21 cellular contexts compared by ENCODE assay signal in the genomic region with DNA sequence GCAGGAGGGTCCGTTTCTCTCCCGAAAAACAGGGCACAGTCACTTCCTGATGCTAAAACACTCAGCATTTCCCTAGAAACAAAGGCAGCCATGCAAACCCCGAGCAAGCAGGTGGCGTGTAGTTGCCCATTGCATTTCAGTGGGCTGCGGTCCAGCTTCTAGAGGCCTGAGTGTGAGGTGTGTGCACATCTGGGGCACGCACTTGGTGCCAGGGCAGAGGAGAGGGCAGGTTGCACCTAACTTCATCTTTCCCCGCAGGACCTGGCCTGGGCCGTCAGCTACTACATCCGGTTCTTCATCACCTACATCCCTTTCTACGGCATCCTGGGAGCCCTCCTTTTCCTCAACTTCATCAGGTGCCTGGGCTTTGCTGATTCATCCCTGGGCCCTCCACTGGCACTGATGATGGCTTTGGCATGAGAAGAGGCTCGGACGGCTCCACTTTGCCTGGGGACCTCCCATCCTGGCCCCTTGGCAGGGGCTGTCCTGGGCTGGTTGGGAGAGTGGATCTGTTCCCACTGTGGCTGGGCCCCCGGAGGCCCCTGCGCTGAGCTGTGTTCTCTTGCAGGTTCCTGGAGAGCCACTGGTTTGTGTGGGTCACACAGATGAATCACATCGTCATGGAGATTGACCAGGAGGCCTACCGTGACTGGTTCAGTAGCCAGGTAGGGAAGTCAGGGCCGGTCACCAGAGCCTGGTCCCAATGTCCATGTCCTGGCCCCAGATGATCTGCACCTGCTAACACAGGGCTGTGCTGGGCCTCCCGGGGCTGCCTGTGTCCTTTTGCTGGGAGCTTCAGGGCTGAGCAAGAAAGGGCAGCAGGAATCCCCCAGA. TPM values are rescaled to one million over a fixed set of nuclear protein-coding genes. Genes with fewer than 3 reads are reported as not detected.
"Had no signal": no experiment of that assay in that cellular context is flagged by ENCODE, and none has a peak within 500 bp of the region (broad histone marks: within the 10 kb centered on the region; RNA-seq: fewer than 3 reads in every experiment).

No MANE protein-coding gene starts in this region.

- H3K4me3 ChIP-seq: gastrocnemius medialis, pancreas, sigmoid colon, upper lobe of right lung had no signal

- H3K36me3 ChIP-seq: gastrocnemius medialis, pancreas had no signal

- H3K4me3 Mint-ChIP-seq: activated CD8-positive, alpha-beta T cell treated with anti-CD3 and anti-CD28 coated beads for 36 hours; activated T-helper 17 cell treated with anti-CD3 and anti-CD28 coated beads, Interleukin-2, amount 50 U/mL, for 72 hours; immature natural killer cell; naive thymus-derived CD4-positive, alpha-beta T cell; stimulated activated memory B cell treated with anti-CD40 and anti-IgM and Interleukin-4, amounts not matched to agents 10 μg/mL and 1 μg/mL and 100 μg/mL, for 72 hours had no signal

- H3K27me3 ChIP-seq: brain microvascular endothelial cell, gastrocnemius medialis, pancreas, sigmoid colon, upper lobe of right lung had no signal

- H3K9me3 Mint-ChIP-seq: activated CD8-positive, alpha-beta T cell treated with anti-CD3 and anti-CD28 coated beads for 36 hours; activated T-helper 17 cell treated with anti-CD3 and anti-CD28 coated beads, Interleukin-2, amount 50 U/mL, for 72 hours; immature natural killer cell; naive thymus-derived CD4-positive, alpha-beta T cell; stimulated activated memory B cell treated with anti-CD40 and anti-IgM and Interleukin-4, amounts not matched to agents 10 μg/mL and 1 μg/mL and 100 μg/mL, for 72 hours had no signal

- H3K4me1 Mint-ChIP-seq: activated T-helper 17 cell treated with anti-CD3 and anti-CD28 coated beads, Interleukin-2, amount 50 U/mL, for 72 hours; immature natural killer cell; naive thymus-derived CD4-positive, alpha-beta T cell; stimulated activated memory B cell treated with anti-CD40 and anti-IgM and Interleukin-4, amounts not matched to agents 10 μg/mL and 1 μg/mL and 100 μg/mL, for 72 hours had no signal

- H3K27me3 Mint-ChIP-seq: activated CD8-positive, alpha-beta T cell treated with anti-CD3 and anti-CD28 coated beads for 36 hours; activated T-helper 17 cell treated with anti-CD3 and anti-CD28 coated beads, Interleukin-2, amount 50 U/mL, for 72 hours; naive thymus-derived CD4-positive, alpha-beta T cell; stimulated activated memory B cell treated with anti-CD40 and anti-IgM and Interleukin-4, amounts not matched to agents 10 μg/mL and 1 μg/mL and 100 μg/mL, for 72 hours had no signal

- H3K27ac Mint-ChIP-seq: activated CD8-positive, alpha-beta T cell treated with anti-CD3 and anti-CD28 coated beads for 36 hours; activated T-helper 17 cell treated with anti-CD3 and anti-CD28 coated beads, Interleukin-2, amount 50 U/mL, for 72 hours; immature natural killer cell; naive thymus-derived CD4-positive, alpha-beta T cell; stimulated activated memory B cell treated with anti-CD40 and anti-IgM and Interleukin-4, amounts not matched to agents 10 μg/mL and 1 μg/mL and 100 μg/mL, for 72 hours had no signal

- H3K4me1 ChIP-seq: gastrocnemius medialis, pancreas, upper lobe of right lung had no signal

- FAIRE-seq: pancreas had no signal

- H3K9me3 ChIP-seq: gastrocnemius medialis, pancreas, sigmoid colon, upper lobe of right lung had no signal

- H3K27ac ChIP-seq: brain microvascular endothelial cell, gastrocnemius medialis, pancreas, sigmoid colon, upper lobe of right lung had no signal

- DNase-seq: activated CD4-positive, alpha-beta T cell treated with anti-CD3 and anti-CD28 coated beads for 48 hours; activated CD4-positive, CD25-positive, alpha-beta regulatory T cell; activated CD8-positive, alpha-beta T cell treated with anti-CD3 and anti-CD28 coated beads for 36 hours; activated naive CD4-positive, alpha-beta T cell; activated T-cell treated with anti-CD3 and anti-CD28 coated beads, Interleukin-2, amount 50 U/mL, for 1 hour; aorta; brain microvascular endothelial cell; cortex of kidney; gastrocnemius medialis; head of caudate nucleus; immature natural killer cell; kidney glomerular epithelial cell; mesendoderm; naive thymus-derived CD4-positive, alpha-beta T cell; sigmoid colon; stimulated activated CD4-positive, alpha-beta T cell treated with anti-CD3 and anti-CD28 coated beads, Interleukin-4, amount 100 ng/mL, for 4 hours; T1000; upper lobe of right lung had no signal

- ATAC-seq: activated CD8-positive, alpha-beta T cell treated with anti-CD3 and anti-CD28 coated beads for 36 hours; activated T-helper 17 cell treated with anti-CD3 and anti-CD28 coated beads, Interleukin-2, amount 50 U/mL, for 72 hours; gastrocnemius medialis; naive thymus-derived CD4-positive, alpha-beta T cell; pancreas; stimulated activated memory B cell treated with anti-CD40 and anti-IgM and Interleukin-4, amounts not matched to agents 10 μg/mL and 1 μg/mL and 100 μg/mL, for 72 hours; upper lobe of right lung had no signal

RNA-seq across cellular contexts. Expression of a gene that starts 54.4 kb away (rescaled TPM):
- total RNA-seq: activated CD8-positive, alpha-beta T cell treated with anti-CD3 and anti-CD28 coated beads for 36 hours; activated T-helper 17 cell treated with anti-CD3 and anti-CD28 coated beads, Interleukin-2, amount 50 U/mL, for 72 hours had no signal
- polyA plus RNA-seq: immature natural killer cell; naive thymus-derived CD4-positive, alpha-beta T cell had no signal
